ENCODE assay signal across 23 cellular contexts in genomic region chr2:241519669-241520068, GRCh38. TPM values are rescaled to one million over a fixed set of nuclear protein-coding genes. Genes with fewer than 3 reads are reported as not detected.
A peak's percentile ranks its signal among the peaks of the same experiment; 100 is the strongest.
DNase-seq lines count a peak whose midpoint lies in the region; TF ChIP-seq lines count a peak whose summit lies in the region.
"Had no signal": no experiment of that assay in that cellular context is flagged by ENCODE, and none has a peak within 500 bp of the region (broad histone marks: within the 10 kb centered on the region; RNA-seq: fewer than 3 reads in every experiment).

No MANE protein-coding gene starts in this region.

- H3K4me3 ChIP-seq in BLaER1 treated with 17β-estradiol and CSF1 and Interleukin-3, amounts not matched to agents 10 nM and 100 nM: no peak overlapping the region
- no peak overlapping the region for H3K4me3 ChIP-seq in brain microvascular endothelial cell (ENCODE audit: low read depth, low read length)
- H3K4me3 ChIP-seq: heart left ventricle, pancreas, spleen had no signal

- in situ Hi-C loops in brain microvascular endothelial cell (cut with HindIII; ENCODE audit: low pct_ligation_motif_present, low sequenced_read_pairs): no loop called here

- H3K9ac ChIP-seq in BLaER1 treated with 17β-estradiol and CSF1 and Interleukin-3, amounts not matched to agents 10 nM and 100 nM: no peak overlapping the region

- no peaks in the 10 kb centered on the region for H4K20me1 ChIP-seq in BLaER1 treated with 17β-estradiol and CSF1 and Interleukin-3, amounts not matched to agents 10 nM and 100 nM

- H3K4me2 ChIP-seq in BLaER1 treated with 17β-estradiol and CSF1 and Interleukin-3, amounts not matched to agents 10 nM and 100 nM: peak overlapping the region in 8 of 11 experiments; percentile 23 to 53 (median 32); a peak in 12 of 22 replicates

- H3K36me3 ChIP-seq in BLaER1 treated with 17β-estradiol and CSF1 and Interleukin-3, amounts not matched to agents 10 nM and 100 nM: no peaks in the 10 kb centered on the region
- no peaks in the 10 kb centered on the region for H3K36me3 ChIP-seq in brain microvascular endothelial cell (replicated peaks)
- H3K36me3 ChIP-seq: heart left ventricle, pancreas, spleen had no signal

- DNase-seq in DMS79 treated with DMSO at 0.1 percent for 48 hours (lab: John Stamatoyannopoulos, UW) (peak; percentile 29), NCI-H526 (lab: John Stamatoyannopoulos, UW) (peak; percentile 56 to 86), brain microvascular endothelial cell (no peak), dermis blood vessel endothelial cell (no peak), RPMI8226 (no peak), KG1 (lab: John Stamatoyannopoulos, UW) (no peak)
- DNase-seq: activated CD4-positive, alpha-beta memory T cell treated with anti-CD3 and anti-CD28 coated beads, Interleukin-2, amount 10 ng/mL, durations not matched to agents 7 days and 5 days; activated CD4-positive, alpha-beta T cell treated with anti-CD3 and anti-CD28 coated beads for 1 hour; activated CD8-positive, alpha-beta memory T cell treated with anti-CD3 and anti-CD28 coated beads, Interleukin-2, amount 50 U/mL, for 48 hours; aorta; caudate nucleus; cortex of kidney; GOT3; heart left ventricle; NCI-H1048; NCI-H2029; nephron progenitor cell; pancreas; spleen; T-helper 17 cell; trophoblast cell had no signal

- peak; percentile 2 for TF ChIP-seq CTCF in brain microvascular endothelial cell (IDR thresholded peaks at IDR 0.05; ENCODE audit: low read depth, low read length, missing control alignments)

- no peaks in the 10 kb centered on the region for H3K27me3 ChIP-seq in BLaER1 treated with 17β-estradiol and CSF1 and Interleukin-3, amounts not matched to agents 10 nM and 100 nM
- no peaks in the 10 kb centered on the region for H3K27me3 ChIP-seq in brain microvascular endothelial cell (replicated peaks)
- H3K27me3 ChIP-seq: pancreas had no signal

- H3K4me1 ChIP-seq in BLaER1 treated with 17β-estradiol and CSF1 and Interleukin-3, amounts not matched to agents 10 nM and 100 nM: peaks cover 6 to 18% (median 16%) of the 10 kb centered on the region in 10 experiments; a peak in 18 of 20 replicates
- H3K4me1 ChIP-seq: heart left ventricle, pancreas had no signal

- H3K27ac ChIP-seq in BLaER1 treated with 17β-estradiol and CSF1 and Interleukin-3, amounts not matched to agents 10 nM and 100 nM: no peak overlapping the region
- H3K27ac ChIP-seq in brain microvascular endothelial cell: no peak overlapping the region
- H3K27ac ChIP-seq: heart left ventricle, pancreas, RWPE1, spleen had no signal

- H3K9me3 ChIP-seq in BLaER1 treated with 17β-estradiol and CSF1 and Interleukin-3, amounts not matched to agents 10 nM and 100 nM (replicated peaks in 1 of 11): peaks cover 9 to 28% (median 14%) of the 10 kb centered on the region in 11 experiments; a peak in 16 of 22 replicates
- H3K9me3 ChIP-seq: heart left ventricle, pancreas, spleen had no signal

RNA-seq across cellular contexts. Expression of gene STK25, which starts 11.3 kb away (rescaled TPM):
- 445 and 536 TPM in 2 replicates for total RNA-seq in dermis blood vessel endothelial cell

RNA-seq across cellular contexts. Expression of gene BOK, which starts 38.9 kb away (rescaled TPM):
- 88.1 and 99.4 TPM in 2 replicates for total RNA-seq in dermis blood vessel endothelial cell
- total RNA-seq: T-helper 17 cell had no signal

Comparison
In these comparisons a context has a peak if more than half of its experiments do, and no peak if none do; other contexts are left out.
1. DNase-seq: peak in DMS79 treated with DMSO at 0.1 percent for 48 hours (single experiment) and NCI-H526 (2 of 2); none in brain microvascular endothelial cell (single experiment), dermis blood vessel endothelial cell (single experiment), RPMI8226 (single experiment) and KG1 (single experiment).